ENCODE assay signal across 8 cellular contexts in genomic region chr2:130728007-130728454, GRCh38. TPM values are rescaled to one million over a fixed set of nuclear protein-coding genes. Genes with fewer than 3 reads are reported as not detected.
DNase-seq lines count a peak whose midpoint lies in the region; ATAC-seq and TF ChIP-seq lines count a peak whose summit lies in the region.

No MANE protein-coding gene starts in this region.

- no TSS peak for BruUV-seq in Panc1 (replicated peaks; lab: Mats Ljungman, UMichigan)

- peaks cover 18% of the 10 kb centered on the region for H3K4me1 ChIP-seq in CD8-positive, alpha-beta memory T cell (ENCODE audit: insufficient read depth, low read length)
- H3K4me1 ChIP-seq in Panc1 (ENCODE audit: control insufficient read depth, insufficient read depth, low read length) (peaks cover 8% of the 10 kb centered on the region), mucosa of descending colon (ENCODE audit: low read depth) (peaks cover 12% of the 10 kb centered on the region), thyroid gland (peaks cover 9 to 17% of the 10 kb centered on the region in 2 donors)

- no peaks in the 10 kb centered on the region for H3K9me3 ChIP-seq in CD8-positive, alpha-beta memory T cell (ENCODE audit: low read length)
- H3K9me3 ChIP-seq in Panc1 (ENCODE audit: control insufficient read depth, insufficient read depth, low read depth, low read length) (no peaks in the 10 kb centered on the region), mucosa of descending colon (no peaks in the 10 kb centered on the region), thyroid gland (no peaks in the 10 kb centered on the region)

- H3K9me3 Mint-ChIP-seq in CD8-positive, alpha-beta memory T cell, result peaks cover 0 to 5% (median 3%) of the 10 kb centered on the region in 5 donors

- CTCF ChIA-PET in CD8-positive, alpha-beta memory T cell (lab: Charles Lee), result interaction anchor here (0.8 kb wide), 1 partner anchor 69 kb away, joined by 3 read pairs; no protein-coding TSS in a partner anchor
- CTCF ChIA-PET in Panc1 (lab: Charles Lee), result no interaction called here

- no peaks in the 10 kb centered on the region for H3K36me3 ChIP-seq in CD8-positive, alpha-beta memory T cell (ENCODE audit: insufficient read depth, low read length)
- H3K36me3 ChIP-seq in Panc1 (ENCODE audit: control insufficient read depth, insufficient read depth, low read length) (no peaks in the 10 kb centered on the region), mucosa of descending colon (ENCODE audit: low read depth) (no peaks in the 10 kb centered on the region), thyroid gland (no peaks in the 10 kb centered on the region)

- H3K36me3 Mint-ChIP-seq in CD8-positive, alpha-beta memory T cell, result no peaks in the 10 kb centered on the region

- no peaks in the 10 kb centered on the region for H3K27me3 Mint-ChIP-seq in CD8-positive, alpha-beta memory T cell

- no peaks in the 10 kb centered on the region for H3K27me3 ChIP-seq in CD8-positive, alpha-beta memory T cell (ENCODE audit: insufficient read depth, low read length, poor library complexity, severe bottlenecking)
- no peaks in the 10 kb centered on the region; the same call in 1 of the 2 replicates for H3K27me3 ChIP-seq in Panc1 (ENCODE audit: control insufficient read depth, insufficient read depth, low read length)
- H3K27me3 ChIP-seq in thyroid gland, result no peaks in the 10 kb centered on the region

- peak overlapping the region; percentile 81 to 98 (median 95) for H3K27ac Mint-ChIP-seq in CD8-positive, alpha-beta memory T cell

- intact Hi-C loops in Panc1 (cut with micrococcal nuclease; ENCODE audit: unreplicated experiment), result no loop called here
- intact Hi-C loops in mucosa of descending colon (cut with DNase I, micrococcal nuclease), result no loop called here
- intact Hi-C loops in thyroid gland (cut with DNase I), result no loop called here

- peak overlapping the region; percentile 63 for H3K27ac ChIP-seq in CD8-positive, alpha-beta memory T cell (ENCODE audit: low read depth, low read length)
- H3K27ac ChIP-seq in Panc1 (ENCODE audit: low read length) (peak overlapping the region; percentile 65; the same call in 1 of the 2 replicates), thyroid gland (peak overlapping the region in 2 of 3 donors; percentile 0 to 27)

- in situ Hi-C loops in Panc1 (cut with HindIII; ENCODE audit: low pct_unique_long_range_greater_than_20kb, low sequenced_read_pairs), result no loop called here

- TF ChIP-seq CTCF in Panc1 (IDR thresholded peaks at IDR 0.05) (no peak), choroid plexus epithelial cell (conservative IDR thresholded peaks at IDR 0.05; ENCODE audit: low read depth, low read length) (no peak), mucosa of descending colon (IDR thresholded peaks at IDR 0.05) (no peak), thyroid gland (IDR thresholded peaks at IDR 0.05) (no peak)

- H3K4me1 Mint-ChIP-seq in CD8-positive, alpha-beta memory T cell, result peaks cover 7 to 30% (median 24%) of the 10 kb centered on the region in 3 donors

- WGBS in thyroid gland, 2 donors, result 40 to 62% methylated on average over 5 to 9 of the region's 12 CpGs

- peak overlapping the region; percentile 82 to 92 (median 87) for H3K4me3 Mint-ChIP-seq in CD8-positive, alpha-beta memory T cell

- peak in 3 of 5 donors; percentile 52 to 65 (median 53) for DNase-seq in CD8-positive, alpha-beta memory T cell
- DNase-seq in H4 (ENCODE audit: low spot score) (peak; percentile 40), Panc1 (ENCODE audit: low read depth, low spot score) (no peak), choroid plexus epithelial cell (ENCODE audit: low read depth) (peak; percentile 5), mucosa of descending colon (no peak), thyroid gland (peak; percentile 20 to 26), NK-92 (lab: John Stamatoyannopoulos, UW; ENCODE audit: unreplicated experiment) (no peak), EL (no peak)

- POLR2A ChIA-PET in CD8-positive, alpha-beta memory T cell (lab: Charles Lee), result interaction anchor here (1.2 kb wide), 1 partner anchor 386 kb away, joined by 4 read pairs; a partner anchor contains a TSS
- POLR2A ChIA-PET in Panc1 (lab: Charles Lee), result no interaction called here

- TF ChIP-seq POLR2A in thyroid gland (IDR thresholded peaks at IDR 0.05), result no peak

- ATAC-seq in Panc1, result peak; percentile 62
- peak; percentile 48 for ATAC-seq in mucosa of descending colon

- H3K4me3 ChIP-seq in CD8-positive, alpha-beta memory T cell (ENCODE audit: low read length), result peak overlapping the region; percentile 71
- H3K4me3 ChIP-seq in Panc1 (ENCODE audit: low read depth in 2 of 2, low read length in 2 of 2) (peak overlapping the region; percentile 64 to 74), choroid plexus epithelial cell (ENCODE audit: low read depth, low read length) (peak overlapping the region; percentile 65), mucosa of descending colon (no peak overlapping the region), thyroid gland (replicated peaks in 1 of 3) (peak overlapping the region in 2 of 3 donors; percentile 35 to 47)

RNA-seq across cellular contexts. Expression of gene GPR148, which starts 0.8 kb away (rescaled TPM):
- total RNA-seq in CD8-positive, alpha-beta memory T cell, result not detected
- not detected for polyA plus RNA-seq in CD8-positive, alpha-beta memory T cell
- total RNA-seq in H4 (2014; rRNA removed; shearing (Covaris generic)), result not detected in 2 replicates
- not detected for total RNA-seq in Panc1 (2021; ENCODE audit: unreplicated experiment)
- not detected for polyA plus RNA-seq in Panc1 (2012; ENCODE audit: insufficient read length)
- total RNA-seq in mucosa of descending colon, result not detected
- not detected for total RNA-seq in thyroid gland

RNA-seq across cellular contexts. Expression of gene AMER3, which starts 27.3 kb away (rescaled TPM):
- total RNA-seq in CD8-positive, alpha-beta memory T cell, result not detected
- not detected for polyA plus RNA-seq in CD8-positive, alpha-beta memory T cell
- total RNA-seq in H4 (2014; rRNA removed; shearing (Covaris generic)), result not detected in 2 replicates
- total RNA-seq in Panc1 (2021; ENCODE audit: unreplicated experiment) (not detected), mucosa of descending colon (under 1 TPM; 0.16 to 0.55 (median 0.52) TPM), thyroid gland (under 1 TPM in 1 of 4 donors, not detected in 3; 0.08 TPM)
- not detected for polyA plus RNA-seq in Panc1 (2012; ENCODE audit: insufficient read length)

Comparison
In these comparisons a context has a peak if more than half of its experiments do, and no peak if none do; other contexts are left out.
1. DNase-seq: peak in CD8-positive, alpha-beta memory T cell (3 of 5), H4 (single experiment), choroid plexus epithelial cell (single experiment) and thyroid gland (2 of 2); none in Panc1 (single experiment), mucosa of descending colon (0 of 3), NK-92 (single experiment) and EL (single experiment).
2. H3K27ac ChIP-seq: peak in every context shown above with its lines; median percentile 65 in Panc1; 63 in CD8-positive, alpha-beta memory T cell; 14 in thyroid gland.